Comparison of ENCODE assay signal across 26 cellular contexts in the genomic region with DNA sequence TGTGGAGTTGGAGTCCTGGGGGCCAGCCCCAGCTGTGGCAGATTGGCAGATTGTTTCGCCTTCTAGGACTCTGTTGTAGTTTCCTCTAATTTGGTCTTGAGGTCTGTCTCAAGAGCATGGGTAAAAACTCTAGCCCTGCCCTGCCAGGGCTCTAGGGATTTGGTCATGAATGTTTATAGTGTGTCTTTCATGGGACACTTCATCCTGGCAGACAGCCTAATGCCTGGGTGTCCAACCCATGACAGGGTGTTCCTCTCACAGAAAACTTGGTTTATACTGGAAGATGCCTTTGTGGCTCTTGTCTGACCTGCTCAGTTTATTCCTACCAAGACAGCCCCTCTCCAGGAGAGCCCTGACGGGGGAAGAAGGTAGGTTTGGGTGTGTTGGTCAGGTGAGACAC.
"Had no signal": no experiment of that assay in that cellular context is flagged by ENCODE, and none has a peak within 500 bp of the region (broad histone marks: within the 10 kb centered on the region; RNA-seq: fewer than 3 reads in every experiment).

No MANE protein-coding gene starts in this region.

- H3K36me3 ChIP-seq: esophagus muscularis mucosa, gastroesophageal sphincter, heart left ventricle, ovary, sigmoid colon, spleen, thoracic aorta, transverse colon, vagina had no signal

- H3K4me2 ChIP-seq: hepatocyte had no signal

- H3K27ac ChIP-seq: coronary artery, epithelial cell of prostate, foreskin keratinocyte, heart left ventricle, ovary, psoas muscle, spleen, thoracic aorta, transverse colon, vagina had no signal

- H3K27me3 ChIP-seq: esophagus muscularis mucosa, foreskin keratinocyte, gastroesophageal sphincter, heart left ventricle, hepatocyte, ovary, sigmoid colon, transverse colon, vagina had no signal

- H3K9me3 ChIP-seq: esophagus muscularis mucosa, gastroesophageal sphincter, ovary, sigmoid colon, thoracic aorta, transverse colon, vagina had no signal

- H3K4me1 ChIP-seq: vagina had no signal

- H3K4me3 ChIP-seq: coronary artery, esophagus muscularis mucosa, gastroesophageal sphincter, heart left ventricle, hepatocyte, ovary, psoas muscle, sigmoid colon, spleen, thoracic aorta, transverse colon, vagina had no signal

- DNase-seq: dermis blood vessel endothelial cell; effector memory CD8-positive, alpha-beta T cell; foreskin keratinocyte; heart left ventricle; kidney; mesenchymal stem cell; naive thymus-derived CD8-positive, alpha-beta T cell; nephron progenitor cell; occipital lobe; ovary; posterior cingulate gyrus; psoas muscle; right cardiac atrium; sigmoid colon; spleen; stimulated activated CD4-positive, alpha-beta T cell treated with anti-CD3 and anti-CD28 coated beads, Interleukin-4, amount 100 ng/mL, for 4 hours; transverse colon had no signal

- H2AFZ ChIP-seq: hepatocyte had no signal

- H3K79me2 ChIP-seq: hepatocyte had no signal

- ATAC-seq: effector memory CD8-positive, alpha-beta T cell; foreskin keratinocyte; gastroesophageal sphincter; heart left ventricle; left lobe of liver; naive thymus-derived CD8-positive, alpha-beta T cell; psoas muscle; right cardiac atrium; stimulated activated memory B cell treated with anti-CD40 and anti-IgM and Interleukin-4, amounts not matched to agents 10 μg/mL and 1 μg/mL and 100 μg/mL, for 72 hours had no signal
